In the genomic region with DNA sequence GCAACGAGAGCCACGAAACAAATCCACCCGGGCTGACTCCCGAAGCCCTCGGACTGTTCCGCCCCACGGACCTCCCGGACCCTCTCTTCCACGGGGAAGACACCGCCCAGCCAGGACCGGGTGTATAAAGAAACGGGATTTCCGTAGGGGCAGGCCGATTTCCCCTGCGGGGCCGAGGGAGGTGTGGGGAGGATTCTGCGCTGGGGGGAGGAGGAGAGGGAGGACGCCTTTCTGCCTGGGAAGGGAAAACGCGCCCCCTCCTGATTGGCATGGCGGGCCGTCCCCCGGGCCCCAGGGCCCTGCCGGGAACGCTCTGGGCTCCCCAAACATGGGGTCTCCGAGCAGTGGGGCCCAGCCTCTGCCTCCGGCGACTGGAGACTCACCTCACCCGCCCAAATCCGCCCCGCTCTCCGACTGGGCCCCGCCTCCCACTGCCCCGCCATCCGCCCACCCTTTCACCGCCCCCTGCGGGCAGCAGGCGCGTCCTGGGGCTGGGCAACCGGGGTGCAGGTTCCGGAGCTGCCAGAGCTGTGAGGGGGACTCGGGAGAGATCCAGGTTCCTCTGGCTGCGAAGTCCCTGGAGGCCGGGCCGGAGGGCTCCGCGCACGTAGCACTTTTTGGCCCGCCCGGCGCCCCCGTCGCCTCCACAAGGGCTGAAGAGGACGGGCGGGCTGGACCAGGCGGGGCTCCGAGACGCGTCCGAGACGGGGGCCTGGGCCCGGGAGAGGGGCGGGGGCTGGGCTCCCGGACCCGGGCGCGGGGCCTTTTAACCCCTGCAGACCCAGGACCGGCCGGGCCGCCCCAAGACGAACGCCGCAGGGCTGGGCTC, we compare ENCODE assay signal across 8 cellular contexts. TPM values are rescaled to one million over a fixed set of nuclear protein-coding genes. Genes with fewer than 3 reads are reported as not detected.
DNase-seq lines count a peak whose midpoint lies in the region; ATAC-seq and TF ChIP-seq lines count a peak whose summit lies in the region.

No MANE protein-coding gene starts in this region.

- H3K27me3 ChIP-seq in ascending aorta (no peaks in the 10 kb centered on the region), skeletal muscle tissue (ENCODE audit: control insufficient read depth in 3 of 3, insufficient read depth in 3 of 3, low read length in 3 of 3) (no peaks in the 10 kb centered on the region)

- ATAC-seq in GM19035 (IDR thresholded peaks at IDR 0.05; ENCODE audit: unreplicated experiment), result peak; percentile 45
- ATAC-seq in HG03280 (IDR thresholded peaks at IDR 0.05; ENCODE audit: unreplicated experiment), result peak; percentile 34

- H3K4me1 ChIP-seq in ascending aorta (peaks cover 16 to 18% of the 10 kb centered on the region in 2 donors), skeletal muscle tissue (ENCODE audit: control insufficient read depth in 3 of 3, insufficient read depth in 3 of 3, low read length in 3 of 3) (peaks cover 22 to 36% (median 22%) of the 10 kb centered on the region in 3 donors)

- H3K4me3 ChIP-seq in SK-N-MC (peak overlapping the region; percentile 92), ascending aorta (peak overlapping the region; percentile 80 to 97), iPS-11a (ENCODE audit: low read depth, low read length) (peak overlapping the region; percentile 45), skeletal muscle tissue (ENCODE audit: low read length in 3 of 3) (peak overlapping the region; percentile 60 to 80 (median 78))

- DNase-seq in AG20443 (ENCODE audit: low spot score) (peak; percentile 53), SK-N-MC (ENCODE audit: low read depth, low spot score) (no peak), ascending aorta (ENCODE audit: low spot score in 2 of 2) (peak in 1 of 2 donors; percentile 80), NCI-H2081 treated with DMSO at 0.1 percent for 48 hours (lab: John Stamatoyannopoulos, UW) (no peak)

- peak in 2 of 3 experiments; percentile 23 to 47 for TF ChIP-seq CTCF in ascending aorta (IDR thresholded peaks at IDR 0.05)

- H3K9ac ChIP-seq in SK-N-MC (ENCODE audit: insufficient read length), result peak overlapping the region; percentile 45
- peak overlapping the region in 2 of 3 donors; percentile 79 to 81 for H3K9ac ChIP-seq in skeletal muscle tissue (ENCODE audit: low read depth in 1 of 3, low read length in 3 of 3)

- no peaks in the 10 kb centered on the region; the same call in 1 of the 2 replicates for H3K9me3 ChIP-seq in SK-N-MC (ENCODE audit: low read depth, low read length)
- H3K9me3 ChIP-seq in ascending aorta, result no peaks in the 10 kb centered on the region
- no peaks in the 10 kb centered on the region for H3K9me3 ChIP-seq in skeletal muscle tissue (ENCODE audit: control insufficient read depth in 3 of 3, low read length in 3 of 3)

- H3K36me3 ChIP-seq in SK-N-MC (ENCODE audit: insufficient read depth, low read length) (peaks cover 13% of the 10 kb centered on the region; the same call in 1 of the 2 replicates), ascending aorta (peaks cover 0 to 17% of the 10 kb centered on the region in 2 donors), skeletal muscle tissue (ENCODE audit: control insufficient read depth in 3 of 3, insufficient read depth in 3 of 3, low read length in 3 of 3) (peaks cover 11 to 18% (median 12%) of the 10 kb centered on the region in 3 donors)

- intact Hi-C loops in ascending aorta (cut with DNase I), result loop anchor here (1.0 to 10.0 kb wide), 8 partner anchors 24 to 543 kb away; a partner anchor contains a TSS

- H3K27ac ChIP-seq in SK-N-MC (no peak overlapping the region), ascending aorta (peak overlapping the region; percentile 83 to 90), skeletal muscle tissue (ENCODE audit: low read depth, low read length) (peak overlapping the region; percentile 79)

RNA-seq across cellular contexts. Expression of a gene that starts 0.6 kb away (rescaled TPM):
- total RNA-seq in ascending aorta, result 242 TPM
- 24.0 TPM for total RNA-seq in skeletal muscle tissue

RNA-seq across cellular contexts. Expression of a gene that starts 17.2 kb away (rescaled TPM):
- total RNA-seq in ascending aorta (not detected), skeletal muscle tissue (not detected)

RNA-seq across cellular contexts. Expression of a gene that starts 21.1 kb away (rescaled TPM):
- total RNA-seq in ascending aorta (1.1 TPM), skeletal muscle tissue (255 TPM)

RNA-seq across cellular contexts. Expression of a gene that starts 27.6 kb away (rescaled TPM):
- total RNA-seq in ascending aorta (not detected), skeletal muscle tissue (not detected)

RNA-seq across cellular contexts. Expression of a gene that starts 34.0 kb away (rescaled TPM):
- total RNA-seq in ascending aorta (not detected), skeletal muscle tissue (0.52 TPM)

Comparison
In these comparisons a context has a peak if more than half of its experiments do, and no peak if none do; other contexts are left out.
1. RNA of a gene that starts 21.1 kb away (total RNA-seq): 255 TPM in skeletal muscle tissue (single experiment); 1.1 TPM in ascending aorta (single experiment); every median in the first group is over 100 times any median in the second.
2. Peak in every context shown above with its lines, with median percentiles within 50 percentile points of each other: H3K4me3 ChIP-seq.